ENCODE assay signal across 23 cellular contexts in genomic region chr10:129655007-129655678, GRCh38.
A peak's percentile ranks its signal among the peaks of the same experiment; 100 is the strongest.
DNase-seq lines count a peak whose midpoint lies in the region; FAIRE-seq and TF ChIP-seq lines count a peak whose summit lies in the region.
"Had no signal": no experiment of that assay in that cellular context is flagged by ENCODE, and none has a peak within 500 bp of the region (broad histone marks: within the 10 kb centered on the region; RNA-seq: fewer than 3 reads in every experiment).

No MANE protein-coding gene starts in this region.

- H3K4ac ChIP-seq in mesenchymal stem cell (ENCODE audit: low read depth in 1 of 2, low read length in 2 of 2): no peak overlapping the region

- H3K79me1 ChIP-seq in mesenchymal stem cell (replicated peaks; ENCODE audit: low read length, poor library complexity, severe bottlenecking): peaks cover 9% of the 10 kb centered on the region

- no peak overlapping the region for H3K4me3 Mint-ChIP-seq in activated CD4-positive, alpha-beta T cell treated with anti-CD3 and anti-CD28 coated beads, Interleukin-2, amount 10 ng/mL, durations not matched to agents 24 days and 14 days
- H3K4me3 Mint-ChIP-seq in astrocyte (ENCODE audit: unreplicated experiment) (no peak overlapping the region), osteocyte (ENCODE audit: unreplicated experiment) (no peak overlapping the region)
- H3K4me3 Mint-ChIP-seq: CD4-positive, CD25-positive, alpha-beta regulatory T cell; CD8-positive, alpha-beta memory T cell; GM23338 had no signal

- no peak overlapping the region for H2BK12ac ChIP-seq in mesenchymal stem cell (ENCODE audit: low read length in 2 of 2)

- H3K9me3 ChIP-seq in astrocyte (ENCODE audit: insufficient read depth, low read depth, low read length) (no peaks in the 10 kb centered on the region), mesenchymal stem cell (ENCODE audit: control insufficient read depth, low read length) (no peaks in the 10 kb centered on the region)
- H3K9me3 ChIP-seq: A549 had no signal

- H3K23ac ChIP-seq in mesenchymal stem cell (ENCODE audit: low read length in 2 of 2): no peak overlapping the region

- H3K4me2 ChIP-seq in astrocyte (ENCODE audit: low read length) (no peak overlapping the region), mesenchymal stem cell (ENCODE audit: low read length, poor library complexity, severe bottlenecking) (no peak overlapping the region)
- H3K4me2 ChIP-seq: A549, GM23338 had no signal

- no peaks in the 10 kb centered on the region for H3K4me1 Mint-ChIP-seq in activated CD4-positive, alpha-beta T cell treated with anti-CD3 and anti-CD28 coated beads, Interleukin-2, amount 10 ng/mL, durations not matched to agents 24 days and 14 days
- H3K4me1 Mint-ChIP-seq in astrocyte (ENCODE audit: low read depth, unreplicated experiment) (peaks cover 4% of the 10 kb centered on the region), osteocyte (ENCODE audit: unreplicated experiment) (no peaks in the 10 kb centered on the region)

- H3K36me3 ChIP-seq in astrocyte (ENCODE audit: insufficient read depth, low read length) (no peaks in the 10 kb centered on the region), mesenchymal stem cell (ENCODE audit: control insufficient read depth in 1 of 2, insufficient read depth in 2 of 2, low read depth in 1 of 2, low read length in 2 of 2) (peaks cover 0 to 8% of the 10 kb centered on the region in 2 experiments)

- H2BK5ac ChIP-seq in mesenchymal stem cell (ENCODE audit: low read depth, low read length, poor library complexity, severe bottlenecking): no peak overlapping the region

- no peak overlapping the region for H4K8ac ChIP-seq in mesenchymal stem cell (ENCODE audit: low read length)

- H3K14ac ChIP-seq in mesenchymal stem cell (ENCODE audit: low read length in 2 of 2): no peak overlapping the region

- no peak for FAIRE-seq in astrocyte (lab: Jason Lieb, UNC)
- FAIRE-seq: A549, G401.6, GM12892, GM18507, HepG2 had no signal

- no peak overlapping the region for H2AK5ac ChIP-seq in mesenchymal stem cell (ENCODE audit: low read length, severe bottlenecking)

- H2AFZ ChIP-seq in astrocyte (ENCODE audit: low read depth, low read length) (no peak overlapping the region), mesenchymal stem cell (ENCODE audit: low read depth, low read length) (no peak overlapping the region)
- H2AFZ ChIP-seq: GM23338 had no signal

- H3K27ac Mint-ChIP-seq in activated CD4-positive, alpha-beta T cell treated with anti-CD3 and anti-CD28 coated beads, Interleukin-2, amount 10 ng/mL, durations not matched to agents 24 days and 14 days: no peak overlapping the region
- peak overlapping the region; percentile 41 for H3K27ac Mint-ChIP-seq in astrocyte (ENCODE audit: unreplicated experiment)
- no peak overlapping the region for H3K27ac Mint-ChIP-seq in osteocyte (ENCODE audit: unreplicated experiment)
- H3K27ac Mint-ChIP-seq: CD4-positive, CD25-positive, alpha-beta regulatory T cell; CD8-positive, alpha-beta memory T cell; GM23338 had no signal

- no peak overlapping the region for H2BK15ac ChIP-seq in mesenchymal stem cell (ENCODE audit: low read depth, poor library complexity, severe bottlenecking)

- no peaks in the 10 kb centered on the region for H3K27me3 ChIP-seq in astrocyte (ENCODE audit: insufficient read depth, low read length)
- no peaks in the 10 kb centered on the region for H3K27me3 ChIP-seq in mesenchymal stem cell (ENCODE audit: control insufficient read depth in 1 of 2, insufficient read depth in 1 of 2, low read length in 2 of 2)

- 56% methylated on average over 22 of the region's 22 CpGs for WGBS in mesenchymal stem cell

- H3K27ac ChIP-seq in astrocyte (ENCODE audit: low read depth, low read length): no peak overlapping the region
- no peak overlapping the region for H3K27ac ChIP-seq in mesenchymal stem cell (ENCODE audit: low read length, poor library complexity, severe bottlenecking)
- H3K27ac ChIP-seq: 22Rv1, A549 had no signal

- no peak overlapping the region for H4K91ac ChIP-seq in mesenchymal stem cell (ENCODE audit: low read length)

- no peak overlapping the region for H2BK120ac ChIP-seq in mesenchymal stem cell (ENCODE audit: low read depth, low read length)

- intact Hi-C loops in activated CD4-positive, alpha-beta T cell treated with anti-CD3 and anti-CD28 coated beads, Interleukin-2, amount 10 ng/mL, durations not matched to agents 24 days and 14 days (cut with micrococcal nuclease): no loop called here

- no peaks in the 10 kb centered on the region for H3K36me3 Mint-ChIP-seq in activated CD4-positive, alpha-beta T cell treated with anti-CD3 and anti-CD28 coated beads, Interleukin-2, amount 10 ng/mL, durations not matched to agents 24 days and 14 days (ENCODE audit: low read depth)
- H3K36me3 Mint-ChIP-seq in astrocyte (ENCODE audit: low read depth, unreplicated experiment) (peaks cover 4% of the 10 kb centered on the region), osteocyte (ENCODE audit: unreplicated experiment) (no peaks in the 10 kb centered on the region)

- peak; percentile 40 for DNase-seq in activated CD4-positive, alpha-beta T cell treated with anti-CD3 and anti-CD28 coated beads, Interleukin-2, amount 10 ng/mL, durations not matched to agents 24 days and 14 days
- DNase-seq in activated CD4-positive, alpha-beta T cell treated with anti-CD3 and anti-CD28 coated beads, Interleukin-2, amount 50 U/mL, for 4 hours: no peak
- DNase-seq in astrocyte (ENCODE audit: low read depth): no peak
- peak; percentile 43 for DNase-seq in mesenchymal stem cell
- DNase-seq in osteocyte (ENCODE audit: extremely low spot score, unreplicated experiment): peak; percentile 72
- no peak for DNase-seq in stimulated activated CD4-positive, alpha-beta T cell treated with anti-CD3 and anti-CD28 coated beads, Interleukin-15, amount 100 ng/mL, for 24 hours
- no peak for DNase-seq in T-helper 1 cell
- no peak for DNase-seq in NCI-H748 treated with DMSO at 0.1 percent for 48 hours (lab: John Stamatoyannopoulos, UW)
- DNase-seq: C1 segment of cervical spinal cord; CD4-positive, CD25-positive, alpha-beta regulatory T cell; CD8-positive, alpha-beta memory T cell; COR-L47; DMS 273 treated with DMSO at 0.1 percent for 48 hours; DMS53; H7; KG1 had no signal

- no peaks in the 10 kb centered on the region for H3K27me3 Mint-ChIP-seq in activated CD4-positive, alpha-beta T cell treated with anti-CD3 and anti-CD28 coated beads, Interleukin-2, amount 10 ng/mL, durations not matched to agents 24 days and 14 days
- H3K27me3 Mint-ChIP-seq in astrocyte (ENCODE audit: low read depth, unreplicated experiment) (no peaks in the 10 kb centered on the region), osteocyte (ENCODE audit: unreplicated experiment) (no peaks in the 10 kb centered on the region)
- H3K27me3 Mint-ChIP-seq: CD4-positive, CD25-positive, alpha-beta regulatory T cell; CD8-positive, alpha-beta memory T cell had no signal

- no peak overlapping the region for H3K18ac ChIP-seq in mesenchymal stem cell (ENCODE audit: low read depth in 1 of 2, low read length in 2 of 2)

- no peak overlapping the region for H3K9ac ChIP-seq in astrocyte (ENCODE audit: low read length)
- no peak overlapping the region for H3K9ac ChIP-seq in mesenchymal stem cell (ENCODE audit: low read length)

- no peaks in the 10 kb centered on the region for H4K20me1 ChIP-seq in astrocyte (ENCODE audit: insufficient read depth, low read length)

- TF ChIP-seq CTCF in astrocyte (IDR thresholded peaks at IDR 0.05; ENCODE audit: insufficient read depth, low read depth, low read length) (no peak), osteocyte (IDR thresholded peaks at IDR 0.05) (no peak)

- H3K4me3 ChIP-seq in astrocyte (ENCODE audit: insufficient read depth, low read depth, low read length): no peak overlapping the region
- H3K4me3 ChIP-seq in mesenchymal stem cell (ENCODE audit: insufficient read depth in 1 of 2, low read depth in 1 of 2, low read length in 2 of 2): no peak overlapping the region
- H3K4me3 ChIP-seq: A549, GM23338 had no signal

- no peaks in the 10 kb centered on the region for H3K79me2 ChIP-seq in astrocyte (ENCODE audit: insufficient read depth, low read length)

- no peaks in the 10 kb centered on the region for H3K9me3 Mint-ChIP-seq in activated CD4-positive, alpha-beta T cell treated with anti-CD3 and anti-CD28 coated beads, Interleukin-2, amount 10 ng/mL, durations not matched to agents 24 days and 14 days
- H3K9me3 Mint-ChIP-seq in astrocyte (ENCODE audit: unreplicated experiment): no peaks in the 10 kb centered on the region
- H3K9me3 Mint-ChIP-seq in osteocyte (ENCODE audit: unreplicated experiment): no peaks in the 10 kb centered on the region
- H3K9me3 Mint-ChIP-seq: GM23338 had no signal

- no peaks in the 10 kb centered on the region for H3K4me1 ChIP-seq in astrocyte (ENCODE audit: insufficient read depth, low read length)
- peaks cover 9% of the 10 kb centered on the region for H3K4me1 ChIP-seq in mesenchymal stem cell (ENCODE audit: control insufficient read depth, insufficient read depth, low read depth, low read length)
- H3K4me1 ChIP-seq: A549 had no signal

Comparison
In these comparisons a context has a peak if more than half of its experiments do, and no peak if none do; other contexts are left out.
1. DNase-seq: peak in activated CD4-positive, alpha-beta T cell treated with anti-CD3 and anti-CD28 coated beads, Interleukin-2, amount 10 ng/mL, durations not matched to agents 24 days and 14 days (single experiment), mesenchymal stem cell (single experiment) and osteocyte (single experiment); none in activated CD4-positive, alpha-beta T cell treated with anti-CD3 and anti-CD28 coated beads, Interleukin-2, amount 50 U/mL, for 4 hours (0 of 2), astrocyte (single experiment), stimulated activated CD4-positive, alpha-beta T cell treated with anti-CD3 and anti-CD28 coated beads, Interleukin-15, amount 100 ng/mL, for 24 hours (single experiment), T-helper 1 cell (0 of 5) and NCI-H748 treated with DMSO at 0.1 percent for 48 hours (single experiment).